In genomic region chr5:125865166-125865815, GRCh38 we compare ENCODE assay signal across 25 cellular contexts.
DNase-seq lines count a peak whose midpoint lies in the region; ATAC-seq and TF ChIP-seq lines count a peak whose summit lies in the region.
"Had no signal": no experiment of that assay in that cellular context is flagged by ENCODE, and none has a peak within 500 bp of the region (broad histone marks: within the 10 kb centered on the region; RNA-seq: fewer than 3 reads in every experiment).

No MANE protein-coding gene starts in this region.

- H3K27ac ChIP-seq in lower lobe of right lung, result no peak overlapping the region
- no peak overlapping the region for H3K27ac ChIP-seq in esophagus muscularis mucosa (replicated peaks in 1 of 4)
- H3K27ac ChIP-seq: psoas muscle, thoracic aorta had no signal

- H3K9ac ChIP-seq in adipocyte (ENCODE audit: low read length), result no peak overlapping the region

- no peaks in the 10 kb centered on the region for H3K4me1 Mint-ChIP-seq in activated CD4-positive, alpha-beta T cell treated with anti-CD3 and anti-CD28 coated beads, Interleukin-2, amount 10 ng/mL, durations not matched to agents 24 days and 14 days
- H3K4me1 Mint-ChIP-seq: CD14-positive monocyte; stimulated activated memory B cell treated with anti-CD40 and anti-IgM and Interleukin-4, amounts not matched to agents 10 μg/mL and 1 μg/mL and 100 μg/mL, for 72 hours had no signal

- TF ChIP-seq POLR2A in esophagus muscularis mucosa (IDR thresholded peaks at IDR 0.05; ENCODE audit: low read depth), result no peak

- no peaks in the 10 kb centered on the region for H3K9me3 Mint-ChIP-seq in activated CD4-positive, alpha-beta T cell treated with anti-CD3 and anti-CD28 coated beads, Interleukin-2, amount 10 ng/mL, durations not matched to agents 24 days and 14 days
- H3K9me3 Mint-ChIP-seq: stimulated activated memory B cell treated with anti-CD40 and anti-IgM and Interleukin-4, amounts not matched to agents 10 μg/mL and 1 μg/mL and 100 μg/mL, for 72 hours had no signal

- WGBS in esophagus muscularis mucosa, result 47% methylated on average over 4 of the region's 4 CpGs

- TF ChIP-seq CTCF in fibroblast of mammary gland (conservative IDR thresholded peaks at IDR 0.05; ENCODE audit: control insufficient read depth, insufficient read depth, low read depth, low read length) (no peak), lower lobe of right lung (IDR thresholded peaks at IDR 0.05) (no peak), esophagus muscularis mucosa (IDR thresholded peaks at IDR 0.05) (no peak)

- H3K27me3 Mint-ChIP-seq in activated CD4-positive, alpha-beta T cell treated with anti-CD3 and anti-CD28 coated beads, Interleukin-2, amount 10 ng/mL, durations not matched to agents 24 days and 14 days, result no peaks in the 10 kb centered on the region
- H3K27me3 Mint-ChIP-seq: stimulated activated memory B cell treated with anti-CD40 and anti-IgM and Interleukin-4, amounts not matched to agents 10 μg/mL and 1 μg/mL and 100 μg/mL, for 72 hours had no signal

- H3K4me3 ChIP-seq in adipocyte (ENCODE audit: low read length), result no peak overlapping the region
- H3K4me3 ChIP-seq in fibroblast of mammary gland (ENCODE audit: control insufficient read depth, low read depth, low read length), result no peak overlapping the region
- H3K4me3 ChIP-seq in lower lobe of right lung, result no peak overlapping the region
- H3K4me3 ChIP-seq in esophagus muscularis mucosa, result no peak overlapping the region
- H3K4me3 ChIP-seq: psoas muscle, smooth muscle cell, thoracic aorta had no signal

- peak; percentile 26 for DNase-seq in HS-5 (ENCODE audit: low read depth)
- peak; percentile 16 for DNase-seq in adipocyte (ENCODE audit: low read depth)
- peak; percentile 68 for DNase-seq in fibroblast of mammary gland (ENCODE audit: low read depth)
- peak; percentile 13 for DNase-seq in renal cortical epithelial cell (ENCODE audit: low read depth)
- DNase-seq in activated CD4-positive, alpha-beta T cell treated with anti-CD3 and anti-CD28 coated beads, Interleukin-2, amount 10 ng/mL, durations not matched to agents 24 days and 14 days, result no peak
- DNase-seq in lower lobe of right lung, result no peak
- no peak for DNase-seq in esophagus muscularis mucosa (ENCODE audit: extremely low spot score)
- DNase-seq: activated CD4-positive, alpha-beta T cell treated with anti-CD3 and anti-CD28 coated beads for 1 hour; activated CD8-positive, alpha-beta memory T cell treated with anti-CD3 and anti-CD28 coated beads for 24 hours; activated naive CD4-positive, alpha-beta T cell treated with anti-CD3 and anti-CD28 coated beads for 36 hours; activated T-cell treated with anti-CD3 and anti-CD28 coated beads, Interleukin-2, amount 50 U/mL, for 48 hours; aorta; hippocampal formation; NCI-H1048; NCI-H187; NCI-H69; psoas muscle; Right ventricle myocardium superior; SW 1271 had no signal

- no peak overlapping the region for H3K4me3 Mint-ChIP-seq in activated CD4-positive, alpha-beta T cell treated with anti-CD3 and anti-CD28 coated beads, Interleukin-2, amount 10 ng/mL, durations not matched to agents 24 days and 14 days
- H3K4me3 Mint-ChIP-seq: activated naive CD4-positive, alpha-beta T cell treated with anti-CD3 and anti-CD28 coated beads for 36 hours; CD14-positive monocyte; stimulated activated memory B cell treated with anti-CD40 and anti-IgM and Interleukin-4, amounts not matched to agents 10 μg/mL and 1 μg/mL and 100 μg/mL, for 72 hours had no signal

- H3K4me1 ChIP-seq in adipocyte (ENCODE audit: control insufficient read depth, insufficient read depth, low read length), result no peaks in the 10 kb centered on the region
- H3K4me1 ChIP-seq in lower lobe of right lung, result no peaks in the 10 kb centered on the region
- peaks cover 0 to 6% (median 0%) of the 10 kb centered on the region in 4 donors for H3K4me1 ChIP-seq in esophagus muscularis mucosa
- H3K4me1 ChIP-seq: psoas muscle had no signal

- no peaks in the 10 kb centered on the region for H3K9me3 ChIP-seq in adipocyte (ENCODE audit: control insufficient read depth, low read length)
- no peaks in the 10 kb centered on the region for H3K9me3 ChIP-seq in lower lobe of right lung
- H3K9me3 ChIP-seq in esophagus muscularis mucosa, result no peaks in the 10 kb centered on the region
- H3K9me3 ChIP-seq: psoas muscle, thoracic aorta had no signal

- ATAC-seq in GM19023 (IDR thresholded peaks at IDR 0.05; ENCODE audit: unreplicated experiment) (no peak), lower lobe of right lung (no peak)
- ATAC-seq: HCT116; psoas muscle; stimulated activated memory B cell treated with anti-CD40 and anti-IgM and Interleukin-4, amounts not matched to agents 10 μg/mL and 1 μg/mL and 100 μg/mL, for 72 hours had no signal

- TF ChIP-seq EP300 in esophagus muscularis mucosa (IDR thresholded peaks at IDR 0.05), result no peak

- no peaks in the 10 kb centered on the region for H3K36me3 ChIP-seq in adipocyte (ENCODE audit: control insufficient read depth, insufficient read depth, low read length, severe bottlenecking)
- H3K36me3 ChIP-seq in lower lobe of right lung, result no peaks in the 10 kb centered on the region
- H3K36me3 ChIP-seq in esophagus muscularis mucosa, result no peaks in the 10 kb centered on the region
- H3K36me3 ChIP-seq: thoracic aorta had no signal

- no peaks in the 10 kb centered on the region for H3K36me3 Mint-ChIP-seq in activated CD4-positive, alpha-beta T cell treated with anti-CD3 and anti-CD28 coated beads, Interleukin-2, amount 10 ng/mL, durations not matched to agents 24 days and 14 days (ENCODE audit: low read depth)
- H3K36me3 Mint-ChIP-seq: CD14-positive monocyte; stimulated activated memory B cell treated with anti-CD40 and anti-IgM and Interleukin-4, amounts not matched to agents 10 μg/mL and 1 μg/mL and 100 μg/mL, for 72 hours had no signal

- H3K27me3 ChIP-seq in adipocyte (replicated peaks; ENCODE audit: control insufficient read depth, insufficient read depth, low read length), result no peaks in the 10 kb centered on the region
- no peaks in the 10 kb centered on the region for H3K27me3 ChIP-seq in lower lobe of right lung (ENCODE audit: low read depth)
- no peaks in the 10 kb centered on the region for H3K27me3 ChIP-seq in esophagus muscularis mucosa

- no peak overlapping the region for H3K27ac Mint-ChIP-seq in activated CD4-positive, alpha-beta T cell treated with anti-CD3 and anti-CD28 coated beads, Interleukin-2, amount 10 ng/mL, durations not matched to agents 24 days and 14 days
- H3K27ac Mint-ChIP-seq: activated naive CD4-positive, alpha-beta T cell treated with anti-CD3 and anti-CD28 coated beads for 36 hours; CD14-positive monocyte; stimulated activated memory B cell treated with anti-CD40 and anti-IgM and Interleukin-4, amounts not matched to agents 10 μg/mL and 1 μg/mL and 100 μg/mL, for 72 hours had no signal

- intact Hi-C loops in activated CD4-positive, alpha-beta T cell treated with anti-CD3 and anti-CD28 coated beads, Interleukin-2, amount 10 ng/mL, durations not matched to agents 24 days and 14 days (cut with micrococcal nuclease), result no loop called here
- intact Hi-C loops in lower lobe of right lung (cut with DNase I) (no loop called here), esophagus muscularis mucosa (cut with DNase I) (no loop called here)

Comparison
In these comparisons a context has a peak if more than half of its experiments do, and no peak if none do; other contexts are left out.
1. DNase-seq: peak in HS-5 (single experiment), adipocyte (single experiment), fibroblast of mammary gland (single experiment) and renal cortical epithelial cell (single experiment); none in activated CD4-positive, alpha-beta T cell treated with anti-CD3 and anti-CD28 coated beads, Interleukin-2, amount 10 ng/mL, durations not matched to agents 24 days and 14 days (single experiment), lower lobe of right lung (single experiment) and esophagus muscularis mucosa (single experiment).